26 cellular contexts compared by ENCODE assay signal in the genomic region with DNA sequence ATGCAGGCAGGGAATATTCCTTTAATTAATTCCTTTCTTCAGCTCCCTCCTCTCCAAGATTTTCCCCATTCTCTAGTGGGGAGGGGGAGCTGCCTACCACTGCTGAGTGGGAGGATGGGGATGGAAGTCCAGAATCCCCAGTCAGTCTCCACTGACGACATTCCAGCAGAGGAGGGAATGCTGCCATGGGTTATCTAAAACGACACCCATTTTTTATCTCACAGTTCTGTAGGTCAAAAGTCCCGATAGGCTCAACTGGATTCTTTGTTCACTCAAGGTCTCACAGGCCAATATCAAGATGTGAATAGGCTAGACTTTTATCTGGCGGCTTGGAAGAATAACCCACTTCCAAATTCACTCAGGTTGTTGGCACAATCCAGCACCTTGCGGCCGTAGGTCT.
"Had no signal": no experiment of that assay in that cellular context is flagged by ENCODE, and none has a peak within 500 bp of the region (broad histone marks: within the 10 kb centered on the region; RNA-seq: fewer than 3 reads in every experiment).

No MANE protein-coding gene starts in this region.

- H3K4me1 ChIP-seq: adrenal gland, ascending aorta, breast epithelium had no signal

- H3K9me3 ChIP-seq: adrenal gland had no signal

- FAIRE-seq: frontal cortex had no signal

- DNase-seq: activated CD4-positive, alpha-beta memory T cell treated with anti-CD3 and anti-CD28 coated beads for 36 hours; activated CD4-positive, alpha-beta T cell treated with anti-CD3 and anti-CD28 coated beads for 36 hours; activated CD4-positive, alpha-beta T cell treated with anti-CD3 and anti-CD28 coated beads, Interleukin-2, amount 10 ng/mL, durations not matched to agents 24 days and 14 days; activated CD4-positive, CD25-positive, alpha-beta regulatory T cell; activated CD4-positive, CD25-positive, alpha-beta regulatory T cell treated with anti-CD3 and anti-CD28 coated beads, Interleukin-2, amount 50 U/mL, for 72 hours; activated CD8-positive, alpha-beta memory T cell treated with anti-CD3 and anti-CD28 coated beads, Interleukin-2, amount 10 ng/mL, durations not matched to agents 7 days and 5 days; activated CD8-positive, alpha-beta memory T cell treated with anti-CD3 and anti-CD28 coated beads, Interleukin-2, amount 50 U/mL, for 4 hours; activated CD8-positive, alpha-beta T cell treated with anti-CD3 and anti-CD28 coated beads, Interleukin-2, amount 10 ng/mL, durations not matched to agents 7 days and 5 days; activated effector memory CD4-positive, alpha-beta T cell treated with anti-CD3 and anti-CD28 coated beads, Interleukin-2, amount 50 U/mL, for 16 hours; activated naive CD4-positive, alpha-beta T cell treated with anti-CD3 and anti-CD28 coated beads for 36 hours; activated naive CD8-positive, alpha-beta T cell treated with anti-CD3 and anti-CD28 coated beads for 36 hours; activated naive CD8-positive, alpha-beta T cell treated with anti-CD3 and anti-CD28 coated beads, Interleukin-2, amount 50 U/mL, for 24 hours; activated T-cell treated with anti-CD3 and anti-CD28 coated beads, Interleukin-2, amount 50 U/mL, for 1 hour; activated T-cell treated with anti-CD3 and anti-CD28 coated beads, Interleukin-2, amount 50 U/mL, for 48 hours; dorsolateral prefrontal cortex; effector memory CD4-positive, alpha-beta T cell; foreskin fibroblast; head of caudate nucleus; T-helper 1 cell; T-helper 2 cell had no signal

- ATAC-seq: activated CD4-positive, alpha-beta T cell treated with anti-CD3 and anti-CD28 coated beads for 36 hours; activated CD8-positive, alpha-beta memory T cell treated with anti-CD3 and anti-CD28 coated beads, Interleukin-2, amount 10 ng/mL, durations not matched to agents 7 days and 5 days; activated CD8-positive, alpha-beta T cell treated with anti-CD3 and anti-CD28 coated beads, Interleukin-2, amount 10 ng/mL, durations not matched to agents 7 days and 5 days; activated naive CD8-positive, alpha-beta T cell treated with anti-CD3 and anti-CD28 coated beads, Interleukin-2, amount 50 U/mL, for 24 hours; esophagus mucosa had no signal

- H3K36me3 ChIP-seq: adrenal gland, ascending aorta, breast epithelium had no signal

- H3K4me3 ChIP-seq: adrenal gland, ascending aorta, breast epithelium, coronary artery, dorsolateral prefrontal cortex had no signal

- H3K27ac ChIP-seq: adrenal gland, ascending aorta, breast epithelium, coronary artery, dorsolateral prefrontal cortex had no signal

- H3K27me3 ChIP-seq: adrenal gland, ascending aorta had no signal
